In genomic region chr9:10613413-10613812, GRCh38 we compare ENCODE assay signal across 9 cellular contexts. TPM values are rescaled to one million over a fixed set of nuclear protein-coding genes. Genes with fewer than 3 reads are reported as not detected.
DNase-seq lines count a peak whose midpoint lies in the region; ATAC-seq and TF ChIP-seq lines count a peak whose summit lies in the region.
"Had no signal": no experiment of that assay in that cellular context is flagged by ENCODE, and none has a peak within 500 bp of the region (broad histone marks: within the 10 kb centered on the region; RNA-seq: fewer than 3 reads in every experiment).

No MANE protein-coding gene starts in this region.

- no peak for TF ChIP-seq RAD21 in neural cell (conservative IDR thresholded peaks at IDR 0.05)

- peak overlapping the region; percentile 30 for H2AFZ ChIP-seq in neural cell (ENCODE audit: low read depth, low read length)

- no peaks in the 10 kb centered on the region for H3K79me2 ChIP-seq in neural cell (replicated peaks; ENCODE audit: insufficient read depth, low read length)

- ATAC-seq in HG03108 (IDR thresholded peaks at IDR 0.05; ENCODE audit: unreplicated experiment): no peak

- H3K4me1 ChIP-seq in ES-I3 (ENCODE audit: insufficient read depth, low read length): no peaks in the 10 kb centered on the region
- peaks cover 16% of the 10 kb centered on the region for H3K4me1 ChIP-seq in endocrine pancreas (ENCODE audit: control insufficient read depth, insufficient read depth, low read length)

- H4K20me1 ChIP-seq in neural cell (ENCODE audit: insufficient read depth): no peaks in the 10 kb centered on the region

- H3K9me3 ChIP-seq in ES-I3 (ENCODE audit: control insufficient read depth, insufficient read depth, low read length) (no peaks in the 10 kb centered on the region), endocrine pancreas (ENCODE audit: control insufficient read depth, low read length) (no peaks in the 10 kb centered on the region), neural cell (ENCODE audit: low read length) (no peaks in the 10 kb centered on the region)

- H3K36me3 ChIP-seq in ES-I3 (ENCODE audit: insufficient read depth, low read length) (no peaks in the 10 kb centered on the region), endocrine pancreas (ENCODE audit: control insufficient read depth, insufficient read depth, low read length) (no peaks in the 10 kb centered on the region), neural cell (ENCODE audit: insufficient read depth, low read length) (no peaks in the 10 kb centered on the region)

- H3K4me2 ChIP-seq in neural cell (ENCODE audit: low read length): peak overlapping the region; percentile 59

- H3K4me3 ChIP-seq in endocrine pancreas (ENCODE audit: control insufficient read depth, insufficient read depth, low read length) (peak overlapping the region; percentile 62), neural cell (ENCODE audit: low read length) (peak overlapping the region; percentile 68)

- H3K27me3 ChIP-seq in endocrine pancreas (ENCODE audit: control insufficient read depth, insufficient read depth, low read length): peaks cover 2% of the 10 kb centered on the region
- H3K27me3 ChIP-seq in neural cell (ENCODE audit: insufficient read depth, low read depth, low read length): peaks cover 16% of the 10 kb centered on the region

- no peaks in the 10 kb centered on the region for H3F3A ChIP-seq in neural cell (ENCODE audit: insufficient read depth, low read length, poor library complexity, severe bottlenecking)

- no peaks in the 10 kb centered on the region for H3K9me2 ChIP-seq in neural cell (ENCODE audit: insufficient read depth, low read length)

- H3K27ac ChIP-seq in neural cell (ENCODE audit: low read length): peak overlapping the region; percentile 41

- TF ChIP-seq EP300 in neural cell (conservative IDR thresholded peaks at IDR 0.05; ENCODE audit: poor library complexity, severe bottlenecking): no peak

- DNase-seq in NCI-H146 treated with DMSO at 0.1 percent for 48 hours (lab: John Stamatoyannopoulos, UW; ENCODE audit: unreplicated experiment): peak; percentile 59
- no peak for DNase-seq in NOMO-1 (lab: John Stamatoyannopoulos, UW; ENCODE audit: unreplicated experiment in 2 of 2)
- no peak for DNase-seq in inferior parietal cortex (ENCODE audit: extremely low spot score)
- no peak for DNase-seq in globus pallidus (ENCODE audit: low spot score)
- DNase-seq: DND-41 had no signal

- H3K9ac ChIP-seq in ES-I3 (ENCODE audit: low read depth, low read length) (peak overlapping the region; percentile 74; the same call in 1 of the 2 replicates), endocrine pancreas (ENCODE audit: control insufficient read depth, insufficient read depth, low read length) (peak overlapping the region; percentile 89), neural cell (ENCODE audit: low read length) (peak overlapping the region; percentile 68)

- no peak for TF ChIP-seq CTCF in neural cell (IDR thresholded peaks at IDR 0.05; ENCODE audit: poor library complexity, severe bottlenecking)

TF ChIP-seq in neural cell, 6 proteins besides CTCF, POLR2A, EP300 and RAD21:
- TF ChIP-seq POLR2AphosphoS5 (IDR thresholded peaks at IDR 0.05) (no peak), TAF1 (IDR thresholded peaks at IDR 0.05; ENCODE audit: low read depth) (no peak), MXI1 (conservative IDR thresholded peaks at IDR 0.05; ENCODE audit: poor library complexity, severe bottlenecking) (no peak), REST (IDR thresholded peaks at IDR 0.05; ENCODE audit: borderline replicate concordance) (no peak), SMC3 (conservative IDR thresholded peaks at IDR 0.05; ENCODE audit: poor library complexity) (no peak), EZH2 (IDR thresholded peaks at IDR 0.05; ENCODE audit: borderline replicate concordance, insufficient read depth, low read length, poor library complexity, severe bottlenecking) (no peak)
TF ChIP-seq in neural cell: peak in this region for 0.

RNA-seq across cellular contexts. Expression of gene PTPRD, which starts 0.6 kb away (rescaled TPM):
- 143 and 153 TPM in 2 replicates for polyA plus RNA-seq in neural cell
- 399 and 453 TPM in 2 replicates for polyA minus RNA-seq in neural cell
